ENCODE assay signal across 19 cellular contexts in genomic region chr2:45856391-45857055, GRCh38.
"Had no signal": no experiment of that assay in that cellular context is flagged by ENCODE, and none has a peak within 500 bp of the region (broad histone marks: within the 10 kb centered on the region; RNA-seq: fewer than 3 reads in every experiment).

No MANE protein-coding gene starts in this region.

- H3K4me3 ChIP-seq: ascending aorta, esophagus muscularis mucosa, prostate gland, right lobe of liver, testis, upper lobe of left lung had no signal

- ATAC-seq: left lobe of liver; right lobe of liver; stimulated activated effector memory CD8-positive, alpha-beta T cell treated with anti-CD3 and anti-CD28 coated beads, Interleukin-12 subunit alpha, Interleukin-12 subunit beta, amount 100 ng/mL, for 72 hours had no signal

- H3K4me1 ChIP-seq: prostate gland, right lobe of liver, testis had no signal

- H3K27ac Mint-ChIP-seq: activated naive CD4-positive, alpha-beta T cell treated with anti-CD3 and anti-CD28 coated beads, Interleukin-2, amount 50 U/mL, for 24 hours; mesothelial cell of epicardium; stimulated activated effector memory CD8-positive, alpha-beta T cell treated with anti-CD3 and anti-CD28 coated beads, Interleukin-12 subunit alpha, Interleukin-12 subunit beta, amount 100 ng/mL, for 72 hours; T-helper 1 cell treated with Interleukin-12 subunit alpha and Interleukin-12 subunit beta and Interleukin-4 antibody, amounts not matched to agents 30 μg/mL and 1 μg/mL, for 36 hours had no signal

- H3K36me3 ChIP-seq: ascending aorta, esophagus muscularis mucosa, prostate gland, right lobe of liver, upper lobe of left lung, WERI-Rb-1 had no signal

- DNase-seq: activated CD4-positive, alpha-beta T cell treated with anti-CD3 and anti-CD28 coated beads for 1 hour; activated CD4-positive, alpha-beta T cell treated with anti-CD3 and anti-CD28 coated beads, Interleukin-2, amount 50 U/mL, for 4 hours; activated gamma-delta T cell; effector CD8-positive, alpha-beta T cell; glutamatergic neuron; hippocampal formation; right lobe of liver; stimulated activated CD4-positive, alpha-beta T cell treated with anti-CD3 and anti-CD28 coated beads, Interleukin-4, amount 100 ng/mL, for 24 hours; upper lobe of left lung; WERI-Rb-1 had no signal

- H3K4me3 Mint-ChIP-seq: activated naive CD4-positive, alpha-beta T cell treated with anti-CD3 and anti-CD28 coated beads, Interleukin-2, amount 50 U/mL, for 24 hours; mesothelial cell of epicardium; stimulated activated effector memory CD8-positive, alpha-beta T cell treated with anti-CD3 and anti-CD28 coated beads, Interleukin-12 subunit alpha, Interleukin-12 subunit beta, amount 100 ng/mL, for 72 hours; T-helper 1 cell treated with Interleukin-12 subunit alpha and Interleukin-12 subunit beta and Interleukin-4 antibody, amounts not matched to agents 30 μg/mL and 1 μg/mL, for 36 hours had no signal

- H3K36me3 Mint-ChIP-seq: activated naive CD4-positive, alpha-beta T cell treated with anti-CD3 and anti-CD28 coated beads, Interleukin-2, amount 50 U/mL, for 24 hours; mesothelial cell of epicardium; stimulated activated effector memory CD8-positive, alpha-beta T cell treated with anti-CD3 and anti-CD28 coated beads, Interleukin-12 subunit alpha, Interleukin-12 subunit beta, amount 100 ng/mL, for 72 hours had no signal

- H3K9me3 Mint-ChIP-seq: activated naive CD4-positive, alpha-beta T cell treated with anti-CD3 and anti-CD28 coated beads, Interleukin-2, amount 50 U/mL, for 24 hours; stimulated activated effector memory CD8-positive, alpha-beta T cell treated with anti-CD3 and anti-CD28 coated beads, Interleukin-12 subunit alpha, Interleukin-12 subunit beta, amount 100 ng/mL, for 72 hours had no signal

- H3K27ac ChIP-seq: ascending aorta, prostate gland, right lobe of liver, testis, upper lobe of left lung, WERI-Rb-1 had no signal

- H3K27me3 ChIP-seq: ascending aorta, esophagus muscularis mucosa, right lobe of liver, testis, upper lobe of left lung had no signal

- H3K27me3 Mint-ChIP-seq: activated naive CD4-positive, alpha-beta T cell treated with anti-CD3 and anti-CD28 coated beads, Interleukin-2, amount 50 U/mL, for 24 hours had no signal

- H3K9me3 ChIP-seq: ascending aorta, esophagus muscularis mucosa, prostate gland, right lobe of liver, testis, upper lobe of left lung had no signal
